ENCODE assay signal across 6 cellular contexts in the genomic region with DNA sequence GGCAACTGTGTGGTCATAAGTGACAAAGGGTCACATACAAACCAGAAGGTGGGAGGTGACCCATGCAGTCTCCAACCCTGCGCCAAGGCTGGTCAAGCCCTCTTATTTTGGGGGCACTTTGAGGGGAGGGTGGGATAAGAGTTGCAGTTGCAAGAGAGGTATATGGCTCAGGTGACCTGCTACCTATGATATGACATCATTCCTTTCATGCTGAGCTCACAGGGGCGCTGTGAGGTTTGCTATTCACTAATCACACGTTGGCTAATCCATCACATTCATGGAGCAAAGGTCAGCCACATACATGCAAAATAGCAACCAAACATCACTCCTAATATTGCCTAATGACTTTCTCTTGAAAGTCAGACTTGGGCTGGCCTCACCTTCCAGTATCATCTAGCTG.
"Had no signal": no experiment of that assay in that cellular context is flagged by ENCODE, and none has a peak within 500 bp of the region (broad histone marks: within the 10 kb centered on the region; RNA-seq: fewer than 3 reads in every experiment).

No MANE protein-coding gene starts in this region.

- H3K36me3 ChIP-seq: HAP-1 had no signal

- H3K4me3 ChIP-seq: GM23248, HAP-1, K562 had no signal

- H3K9me3 ChIP-seq: HAP-1 had no signal

- DNase-seq: GOT3, H7, IMR-90 had no signal
